ENCODE assay signal across 9 cellular contexts in genomic region chr1:77850082-77850481, GRCh38. TPM values are rescaled to one million over a fixed set of nuclear protein-coding genes. Genes with fewer than 3 reads are reported as not detected.
"Had no signal": no experiment of that assay in that cellular context is flagged by ENCODE, and none has a peak within 500 bp of the region (broad histone marks: within the 10 kb centered on the region; RNA-seq: fewer than 3 reads in every experiment).

No MANE protein-coding gene starts in this region.

- H3K36me3 ChIP-seq: HAP-1 had no signal

- H2AFZ ChIP-seq: GM23248 had no signal

- H3K4me3 Mint-ChIP-seq: HFFc6 had no signal

- H3K4me3 ChIP-seq: GM23248, HAP-1, K562 had no signal

- H3K9ac ChIP-seq: GM23248 had no signal

- DNase-seq: GM23248, GOT3, H7, HFFc6, IMR-90 had no signal

- H3K9me3 ChIP-seq: HAP-1 had no signal

- H3K27ac Mint-ChIP-seq: HFFc6 had no signal

- H3K27ac ChIP-seq: GM23248 had no signal

- ATAC-seq: HCT116, K562 had no signal

RNA-seq across cellular contexts. Expression of gene NEXN, which starts 38.3 kb away (rescaled TPM):
- total RNA-seq: HT-29 had no signal
